8 cellular contexts compared by ENCODE assay signal in the genomic region with DNA sequence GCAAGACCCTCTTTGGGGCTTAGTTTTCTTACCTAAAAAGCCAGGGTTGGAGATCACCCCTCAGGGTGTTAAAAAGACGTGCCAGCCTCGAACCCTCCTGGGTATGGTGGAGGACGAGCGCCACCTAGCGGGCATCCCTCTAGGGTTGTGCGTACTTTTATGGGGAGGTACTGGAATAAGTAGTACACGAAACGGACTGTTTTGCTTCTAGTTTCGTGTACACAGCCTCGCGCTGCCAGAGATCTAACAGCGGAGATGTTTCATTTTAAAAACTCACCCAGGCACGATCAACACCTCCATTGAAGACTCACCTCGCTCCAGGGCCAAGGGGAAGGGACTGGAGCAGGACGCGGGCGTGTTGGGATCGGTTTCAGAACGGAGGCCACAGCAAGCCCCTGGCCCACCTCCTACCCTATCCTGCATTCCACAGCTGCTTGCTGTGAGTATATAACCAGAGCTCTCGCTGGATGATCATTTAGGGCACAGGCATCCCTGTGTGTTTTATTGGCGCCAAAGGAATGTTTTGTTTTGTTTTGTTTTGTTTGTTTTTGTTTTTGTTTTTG. TPM values are rescaled to one million over a fixed set of nuclear protein-coding genes. Genes with fewer than 3 reads are reported as not detected.
DNase-seq lines count a peak whose midpoint lies in the region; ATAC-seq and TF ChIP-seq lines count a peak whose summit lies in the region.

No MANE protein-coding gene starts in this region.

- H3K4me2 ChIP-seq in GM23338 (peak overlapping the region; percentile 94), Karpas-422 (ENCODE audit: low read depth, low read length, poor library complexity, severe bottlenecking) (peak overlapping the region; percentile 75)

- H3K27me3 ChIP-seq in GM23338 (ENCODE audit: insufficient read depth) (peaks cover 64% of the 10 kb centered on the region), Karpas-422 (ENCODE audit: low read length) (no peaks in the 10 kb centered on the region; the same call in 1 of the 2 replicates), neuron (ENCODE audit: insufficient read depth, low read length) (peaks cover 9% of the 10 kb centered on the region)

- H3K9me3 ChIP-seq in Karpas-422 (ENCODE audit: low read length) (no peaks in the 10 kb centered on the region), neuron (ENCODE audit: low read length) (no peaks in the 10 kb centered on the region)

- TF ChIP-seq CTCF in GM23338 (conservative IDR thresholded peaks at IDR 0.05; ENCODE audit: low read depth in 2 of 2) = peak; percentile 97

- peak overlapping the region; percentile 80 for H3K4me3 Mint-ChIP-seq in GM23338

- H4K20me1 ChIP-seq in GM23338 (replicated peaks; ENCODE audit: insufficient read depth) (no peaks in the 10 kb centered on the region), Karpas-422 (ENCODE audit: insufficient read depth, low read depth, low read length) (no peaks in the 10 kb centered on the region)

- H3K4me3 ChIP-seq in GM23338 (peak overlapping the region; percentile 54), Karpas-422 (ENCODE audit: low read length) (peak overlapping the region; percentile 66), neuron (ENCODE audit: low read length) (peak overlapping the region; percentile 53)

- H3K36me3 ChIP-seq in GM23338 (ENCODE audit: insufficient read depth) (no peaks in the 10 kb centered on the region), Karpas-422 (ENCODE audit: insufficient read depth, low read length) (no peaks in the 10 kb centered on the region), neuron (ENCODE audit: insufficient read depth, low read length) (no peaks in the 10 kb centered on the region)

- H3F3A ChIP-seq in GM23338 (replicated peaks; ENCODE audit: low read depth) = no peaks in the 10 kb centered on the region; the same call in 1 of the 2 replicates

- peak; percentile 29 for ATAC-seq in GM23338

- no peak overlapping the region for H3K27ac Mint-ChIP-seq in GM23338

- no peak overlapping the region for H3K27ac ChIP-seq in GM23338 (ENCODE audit: low read depth)
- no peak overlapping the region for H3K27ac ChIP-seq in Karpas-422 (ENCODE audit: low read length)

- H3K9me2 ChIP-seq in GM23338 (ENCODE audit: insufficient read depth) (no peaks in the 10 kb centered on the region; the same call in 1 of the 2 replicates), Karpas-422 (replicated peaks; ENCODE audit: insufficient read depth, low read length) (no peaks in the 10 kb centered on the region)

- peaks cover 42% of the 10 kb centered on the region for H3K27me3 Mint-ChIP-seq in GM23338 (ENCODE audit: insufficient read depth, low read depth, poor library complexity)

- H3K79me2 ChIP-seq in GM23338 (replicated peaks; ENCODE audit: insufficient read depth) (no peaks in the 10 kb centered on the region), Karpas-422 (ENCODE audit: low read length) (no peaks in the 10 kb centered on the region)

- H3K9me3 Mint-ChIP-seq in GM23338 = peaks cover 4% of the 10 kb centered on the region

- H3K4me1 ChIP-seq in GM23338 (ENCODE audit: insufficient read depth) (peaks cover 23% of the 10 kb centered on the region), Karpas-422 (ENCODE audit: low read length) (peaks cover 20% of the 10 kb centered on the region), neuron (ENCODE audit: insufficient read depth, low read length) (no peaks in the 10 kb centered on the region)

- peaks cover 4% of the 10 kb centered on the region; the same call in 1 of the 3 replicates for H3K36me3 Mint-ChIP-seq in GM23338 (ENCODE audit: low read depth)

- peaks cover 12% of the 10 kb centered on the region for H3K4me1 Mint-ChIP-seq in GM23338

- H2AFZ ChIP-seq in GM23338 (peak overlapping the region; percentile 94; the same call in 1 of the 2 replicates), Karpas-422 (ENCODE audit: low read length) (peak overlapping the region; percentile 91; the same call in 1 of the 2 replicates), neuron (ENCODE audit: low read depth, low read length) (peak overlapping the region; percentile 35)

- peak overlapping the region; percentile 65 for H3K9ac ChIP-seq in Karpas-422 (ENCODE audit: low read length)

- peak; percentile 86 for DNase-seq in Daoy (ENCODE audit: low read depth)
- peak; percentile 94 for DNase-seq in GM23338 (ENCODE audit: low spot score)
- peak; percentile 96 for DNase-seq in Karpas-422
- peak; percentile 71 for DNase-seq in RPMI7951 (ENCODE audit: low read depth)
- DNase-seq in activated T-helper 1 cell treated with anti-CD3 and anti-CD28 coated beads, Interleukin-2, amount 50 U/mL, for 16 hours (ENCODE audit: low read depth in 1 of 2, low spot score in 1 of 2) = peak; percentile 71 to 74
- DNase-seq in fibroblast of the conjunctiva (ENCODE audit: low read depth) = peak; percentile 62
- peak; percentile 42 for DNase-seq in stromal cell of bone marrow (ENCODE audit: low read depth)

TF ChIP-seq in GM23338, 12 proteins besides CTCF, POLR2A, EP300 and RAD21:
- TF ChIP-seq EZH2 (IDR thresholded peaks at IDR 0.05; ENCODE audit: low read depth, unreplicated experiment) (no peak), EZH2phosphoT487 (IDR thresholded peaks at IDR 0.05; ENCODE audit: unreplicated experiment) (no peak)
- TF ChIP-seq, protein P1, sequence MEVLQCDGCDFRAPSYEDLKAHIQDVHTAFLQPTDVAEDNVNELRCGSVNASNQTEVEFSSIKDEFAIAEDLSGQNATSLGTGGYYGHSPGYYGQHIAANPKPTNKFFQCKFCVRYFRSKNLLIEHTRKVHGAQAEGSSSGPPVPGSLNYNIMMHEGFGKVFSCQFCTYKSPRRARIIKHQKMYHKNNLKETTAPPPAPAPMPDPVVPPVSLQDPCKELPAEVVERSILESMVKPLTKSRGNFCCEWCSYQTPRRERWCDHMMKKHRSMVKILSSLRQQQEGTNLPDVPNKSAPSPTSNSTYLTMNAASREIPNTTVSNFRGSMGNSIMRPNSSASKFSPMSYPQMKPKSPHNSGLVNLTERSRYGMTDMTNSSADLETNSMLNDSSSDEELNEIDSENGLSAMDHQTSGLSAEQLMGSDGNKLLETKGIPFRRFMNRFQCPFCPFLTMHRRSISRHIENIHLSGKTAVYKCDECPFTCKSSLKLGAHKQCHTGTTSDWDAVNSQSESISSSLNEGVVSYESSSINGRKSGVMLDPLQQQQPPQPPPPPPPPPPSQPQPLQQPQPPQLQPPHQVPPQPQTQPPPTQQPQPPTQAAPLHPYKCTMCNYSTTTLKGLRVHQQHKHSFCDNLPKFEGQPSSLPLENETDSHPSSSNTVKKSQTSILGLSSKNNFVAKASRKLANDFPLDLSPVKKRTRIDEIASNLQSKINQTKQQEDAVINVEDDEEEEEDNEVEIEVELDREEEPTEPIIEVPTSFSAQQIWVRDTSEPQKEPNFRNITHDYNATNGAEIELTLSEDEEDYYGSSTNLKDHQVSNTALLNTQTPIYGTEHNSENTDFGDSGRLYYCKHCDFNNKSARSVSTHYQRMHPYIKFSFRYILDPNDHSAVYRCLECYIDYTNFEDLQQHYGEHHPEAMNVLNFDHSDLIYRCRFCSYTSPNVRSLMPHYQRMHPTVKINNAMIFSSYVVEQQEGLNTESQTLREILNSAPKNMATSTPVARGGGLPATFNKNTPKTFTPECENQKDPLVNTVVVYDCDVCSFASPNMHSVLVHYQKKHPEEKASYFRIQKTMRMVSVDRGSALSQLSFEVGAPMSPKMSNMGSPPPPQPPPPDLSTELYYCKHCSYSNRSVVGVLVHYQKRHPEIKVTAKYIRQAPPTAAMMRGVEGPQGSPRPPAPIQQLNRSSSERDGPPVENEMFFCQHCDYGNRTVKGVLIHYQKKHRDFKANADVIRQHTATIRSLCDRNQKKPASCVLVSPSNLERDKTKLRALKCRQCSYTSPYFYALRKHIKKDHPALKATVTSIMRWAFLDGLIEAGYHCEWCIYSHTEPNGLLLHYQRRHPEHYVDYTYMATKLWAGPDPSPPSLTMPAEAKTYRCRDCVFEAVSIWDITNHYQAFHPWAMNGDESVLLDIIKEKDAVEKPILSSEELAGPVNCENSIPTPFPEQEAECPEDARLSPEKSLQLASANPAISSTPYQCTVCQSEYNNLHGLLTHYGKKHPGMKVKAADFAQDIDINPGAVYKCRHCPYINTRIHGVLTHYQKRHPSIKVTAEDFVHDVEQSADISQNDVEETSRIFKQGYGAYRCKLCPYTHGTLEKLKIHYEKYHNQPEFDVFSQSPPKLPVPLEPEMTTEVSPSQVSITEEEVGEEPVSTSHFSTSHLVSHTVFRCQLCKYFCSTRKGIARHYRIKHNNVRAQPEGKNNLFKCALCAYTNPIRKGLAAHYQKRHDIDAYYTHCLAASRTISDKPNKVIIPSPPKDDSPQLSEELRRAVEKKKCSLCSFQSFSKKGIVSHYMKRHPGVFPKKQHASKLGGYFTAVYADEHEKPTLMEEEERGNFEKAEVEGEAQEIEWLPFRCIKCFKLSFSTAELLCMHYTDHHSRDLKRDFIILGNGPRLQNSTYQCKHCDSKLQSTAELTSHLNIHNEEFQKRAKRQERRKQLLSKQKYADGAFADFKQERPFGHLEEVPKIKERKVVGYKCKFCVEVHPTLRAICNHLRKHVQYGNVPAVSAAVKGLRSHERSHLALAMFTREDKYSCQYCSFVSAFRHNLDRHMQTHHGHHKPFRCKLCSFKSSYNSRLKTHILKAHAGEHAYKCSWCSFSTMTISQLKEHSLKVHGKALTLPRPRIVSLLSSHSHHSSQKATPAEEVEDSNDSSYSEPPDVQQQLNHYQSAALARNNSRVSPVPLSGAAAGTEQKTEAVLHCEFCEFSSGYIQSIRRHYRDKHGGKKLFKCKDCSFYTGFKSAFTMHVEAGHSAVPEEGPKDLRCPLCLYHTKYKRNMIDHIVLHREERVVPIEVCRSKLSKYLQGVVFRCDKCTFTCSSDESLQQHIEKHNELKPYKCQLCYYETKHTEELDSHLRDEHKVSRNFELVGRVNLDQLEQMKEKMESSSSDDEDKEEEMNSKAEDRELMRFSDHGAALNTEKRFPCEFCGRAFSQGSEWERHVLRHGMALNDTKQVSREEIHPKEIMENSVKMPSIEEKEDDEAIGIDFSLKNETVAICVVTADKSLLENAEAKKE (CRISPR knock-in tag; IDR thresholded peaks at IDR 0.05) = no peak
TF ChIP-seq in GM23338: peak in this region for 0.

RNA-seq across cellular contexts. Expression of a gene that starts 4.8 kb away (rescaled TPM):
- total RNA-seq in Daoy (2014; rRNA removed; shearing (Covaris generic)) = 0.06 TPM in 1 of 2 replicates, not detected in the other
- total RNA-seq in GM23338 (2014; rRNA removed; shearing (Covaris generic)) = 0.14 TPM in 1 of 2 replicates, not detected in the other
- not detected in 2 replicates for polyA plus RNA-seq in GM23338 (2016; fragmentation: Nextera tagmentation; extraction: Ambion mirVana)
- total RNA-seq in Karpas-422 (2014; rRNA removed; shearing (Covaris generic); ENCODE audit: low replicate concordance) = 0.07 TPM in 1 of 2 replicates, not detected in the other
- total RNA-seq in RPMI7951 (2014; rRNA removed; shearing (Covaris generic)) = 0.96 and 0.98 TPM in 2 replicates

Comparison
In these comparisons a context has a peak if more than half of its experiments do, and no peak if none do; other contexts are left out.
1. DNase-seq: peak in every context shown above with its lines; median percentile 96 in Karpas-422; 94 in GM23338; 86 in Daoy; 72 in activated T-helper 1 cell treated with anti-CD3 and anti-CD28 coated beads, Interleukin-2, amount 50 U/mL, for 16 hours; 71 in RPMI7951; 62 in fibroblast of the conjunctiva; 42 in stromal cell of bone marrow.
2. H2AFZ ChIP-seq: peak in every context shown above with its lines; median percentile 94 in GM23338; 91 in Karpas-422; 35 in neuron.